In the genomic region with DNA sequence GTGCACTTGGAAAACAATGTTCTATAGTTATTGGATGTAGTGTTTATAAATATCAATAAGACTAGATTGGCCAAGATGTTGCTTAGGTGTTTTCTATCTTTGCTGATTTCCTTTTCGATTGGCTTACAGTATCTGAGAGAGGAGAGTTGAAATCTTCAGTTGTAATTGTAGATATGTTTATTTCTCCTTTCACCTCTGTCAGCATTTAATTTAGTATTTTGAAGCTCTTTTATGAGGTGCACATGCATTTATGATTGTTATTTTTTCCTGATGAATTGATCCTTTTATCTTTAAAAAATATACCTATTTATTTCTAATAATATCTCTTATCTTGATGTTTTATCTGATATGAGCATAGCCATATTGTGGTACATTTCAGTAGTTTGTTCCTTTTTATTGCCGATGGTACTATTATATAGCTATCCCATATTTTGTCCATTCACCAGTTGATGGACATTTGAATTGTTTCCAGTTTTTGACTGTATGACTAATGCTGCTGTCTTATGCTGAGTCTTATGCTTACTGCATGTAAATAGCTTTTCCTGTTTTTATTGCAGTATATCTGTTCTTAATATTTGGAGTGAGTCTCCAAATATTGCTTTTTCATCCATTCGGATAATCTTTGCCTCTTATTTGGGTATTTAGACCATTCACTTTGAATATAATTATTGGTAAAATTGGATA, we compare ENCODE assay signal across 21 cellular contexts.
"Had no signal": no experiment of that assay in that cellular context is flagged by ENCODE, and none has a peak within 500 bp of the region (broad histone marks: within the 10 kb centered on the region; RNA-seq: fewer than 3 reads in every experiment).

No MANE protein-coding gene starts in this region.

- FAIRE-seq: colon had no signal

- H3K4me1 Mint-ChIP-seq: immature natural killer cell; stimulated activated memory B cell treated with anti-CD40 and anti-IgM and Interleukin-4, amounts not matched to agents 10 μg/mL and 1 μg/mL and 100 μg/mL, for 72 hours had no signal

- H3K4me3 ChIP-seq: cardiac muscle cell, lung, right atrium auricular region, smooth muscle cell had no signal

- H3K4me1 ChIP-seq: right atrium auricular region had no signal

- H3K9me3 ChIP-seq: neutrophil, right atrium auricular region had no signal

- H3K27me3 Mint-ChIP-seq: naive thymus-derived CD4-positive, alpha-beta T cell; stimulated activated memory B cell treated with anti-CD40 and anti-IgM and Interleukin-4, amounts not matched to agents 10 μg/mL and 1 μg/mL and 100 μg/mL, for 72 hours had no signal

- DNase-seq: activated CD4-positive, alpha-beta T cell treated with anti-CD3 and anti-CD28 coated beads for 48 hours; activated CD8-positive, alpha-beta memory T cell treated with anti-CD3 and anti-CD28 coated beads, Interleukin-2, amount 50 U/mL, for 48 hours; activated CD8-positive, alpha-beta T cell treated with anti-CD3 and anti-CD28 coated beads, Interleukin-2, amount 10 ng/mL, durations not matched to agents 7 days and 5 days; activated naive CD4-positive, alpha-beta T cell; aorta; glutamatergic neuron; immature natural killer cell; left cardiac atrium; naive thymus-derived CD4-positive, alpha-beta T cell; substantia nigra; trophoblast cell had no signal

- H3K36me3 ChIP-seq: cardiac muscle cell, neutrophil had no signal

- H3K9me3 Mint-ChIP-seq: immature natural killer cell; naive thymus-derived CD4-positive, alpha-beta T cell; stimulated activated memory B cell treated with anti-CD40 and anti-IgM and Interleukin-4, amounts not matched to agents 10 μg/mL and 1 μg/mL and 100 μg/mL, for 72 hours; T-helper 1 cell treated with Interleukin-12 subunit alpha and Interleukin-12 subunit beta and Interleukin-4 antibody, amounts not matched to agents 30 μg/mL and 1 μg/mL, for 36 hours; WTC11 had no signal

- H3K27ac Mint-ChIP-seq: activated CD8-positive, alpha-beta T cell treated with anti-CD3 and anti-CD28 coated beads, Interleukin-2, amount 10 ng/mL, durations not matched to agents 7 days and 5 days; immature natural killer cell; stimulated activated memory B cell treated with anti-CD40 and anti-IgM and Interleukin-4, amounts not matched to agents 10 μg/mL and 1 μg/mL and 100 μg/mL, for 72 hours; T-helper 1 cell treated with Interleukin-12 subunit alpha and Interleukin-12 subunit beta and Interleukin-4 antibody, amounts not matched to agents 30 μg/mL and 1 μg/mL, for 36 hours; WTC11 had no signal

- H3K4me2 ChIP-seq: smooth muscle cell had no signal

- H3K4me3 Mint-ChIP-seq: activated CD8-positive, alpha-beta T cell treated with anti-CD3 and anti-CD28 coated beads, Interleukin-2, amount 10 ng/mL, durations not matched to agents 7 days and 5 days; immature natural killer cell; stimulated activated memory B cell treated with anti-CD40 and anti-IgM and Interleukin-4, amounts not matched to agents 10 μg/mL and 1 μg/mL and 100 μg/mL, for 72 hours; T-helper 1 cell treated with Interleukin-12 subunit alpha and Interleukin-12 subunit beta and Interleukin-4 antibody, amounts not matched to agents 30 μg/mL and 1 μg/mL, for 36 hours; WTC11 had no signal

- H3K36me3 Mint-ChIP-seq: WTC11 had no signal

- ATAC-seq: activated CD8-positive, alpha-beta T cell treated with anti-CD3 and anti-CD28 coated beads, Interleukin-2, amount 10 ng/mL, durations not matched to agents 7 days and 5 days; left cardiac atrium; naive thymus-derived CD4-positive, alpha-beta T cell; stimulated activated memory B cell treated with anti-CD40 and anti-IgM and Interleukin-4, amounts not matched to agents 10 μg/mL and 1 μg/mL and 100 μg/mL, for 72 hours; WTC11 had no signal

- H3K27me3 ChIP-seq: cardiac muscle cell, neutrophil, right atrium auricular region had no signal

- H3K27ac ChIP-seq: cardiac muscle cell, epithelial cell of prostate, neutrophil, right atrium auricular region had no signal
